In genomic region chr5:155147222-155147621, GRCh38 we compare ENCODE assay signal across 11 cellular contexts.
A peak's percentile ranks its signal among the peaks of the same experiment; 100 is the strongest.
DNase-seq lines count a peak whose midpoint lies in the region; ATAC-seq and TF ChIP-seq lines count a peak whose summit lies in the region.
"Had no signal": no experiment of that assay in that cellular context is flagged by ENCODE, and none has a peak within 500 bp of the region (broad histone marks: within the 10 kb centered on the region; RNA-seq: fewer than 3 reads in every experiment).

No MANE protein-coding gene starts in this region.

- BruUV-seq in OCI-LY7 (replicated peaks; lab: Mats Ljungman, UMichigan): no TSS peak

- no peak overlapping the region for H3K4me2 ChIP-seq in OCI-LY7 (ENCODE audit: low read length)

- POLR2A ChIA-PET in OCI-LY7 (lab: Charles Lee): no interaction called here

- H3K27me3 ChIP-seq in breast epithelium: no peaks in the 10 kb centered on the region
- no peaks in the 10 kb centered on the region for H3K27me3 ChIP-seq in testis
- no peaks in the 10 kb centered on the region for H3K27me3 ChIP-seq in esophagus squamous epithelium

- H3K36me3 ChIP-seq in breast epithelium (no peaks in the 10 kb centered on the region), OCI-LY7 (ENCODE audit: insufficient read depth, low read length) (no peaks in the 10 kb centered on the region), testis (ENCODE audit: low read depth, missing control alignments) (no peaks in the 10 kb centered on the region), esophagus squamous epithelium (no peaks in the 10 kb centered on the region)

- WGBS in testis, 2 donors: 37 to 49% methylated on average over 2 of the region's 2 CpGs
- 63 to 64% methylated on average over 2 of the region's 2 CpGs for WGBS in esophagus squamous epithelium, 2 donors

- intact Hi-C loops in breast epithelium (cut with DNase I; ENCODE audit: low total_unique reads): no loop called here
- intact Hi-C loops in OCI-LY7 (cut with micrococcal nuclease; ENCODE audit: unreplicated experiment): no loop called here
- intact Hi-C loops in testis (cut with DNase I; ENCODE audit: low total_unique reads): no loop called here
- intact Hi-C loops in esophagus squamous epithelium (cut with DNase I): loop anchor here (10.0 kb wide), 1 partner anchor 108 kb away; no protein-coding TSS in a partner anchor

- H4K20me1 ChIP-seq in OCI-LY7 (ENCODE audit: insufficient read depth, low read length): no peaks in the 10 kb centered on the region

- H3K27ac ChIP-seq in breast epithelium: no peak overlapping the region
- no peak overlapping the region for H3K27ac ChIP-seq in OCI-LY7 (ENCODE audit: low read depth, low read length, poor library complexity, severe bottlenecking)
- no peak overlapping the region for H3K27ac ChIP-seq in testis
- no peak overlapping the region for H3K27ac ChIP-seq in esophagus squamous epithelium

- TF ChIP-seq POLR2A in breast epithelium (IDR thresholded peaks at IDR 0.05) (no peak), testis (IDR thresholded peaks at IDR 0.05) (no peak), esophagus squamous epithelium (IDR thresholded peaks at IDR 0.05) (no peak)

- TF ChIP-seq CTCF in breast epithelium (IDR thresholded peaks at IDR 0.05) (no peak), OCI-LY7 (conservative IDR thresholded peaks at IDR 0.05; ENCODE audit: low read length) (peak; percentile 62), fibroblast of mammary gland (conservative IDR thresholded peaks at IDR 0.05; ENCODE audit: control insufficient read depth, insufficient read depth, low read depth, low read length) (peak; percentile 47), testis (IDR thresholded peaks at IDR 0.05) (peak; percentile 41 to 47 (median 43)), esophagus squamous epithelium (IDR thresholded peaks at IDR 0.05) (peak in 1 of 6 experiments; percentile 13)

- CTCF ChIA-PET in OCI-LY7 (lab: Charles Lee; ENCODE audit: unreplicated experiment): no interaction called here

- no peaks in the 10 kb centered on the region for H3K9me3 ChIP-seq in breast epithelium
- H3K9me3 ChIP-seq in OCI-LY7 (ENCODE audit: low read length): no peaks in the 10 kb centered on the region
- H3K9me3 ChIP-seq in testis: no peaks in the 10 kb centered on the region
- no peaks in the 10 kb centered on the region for H3K9me3 ChIP-seq in esophagus squamous epithelium

- H2AFZ ChIP-seq in OCI-LY7 (ENCODE audit: low read length): no peak overlapping the region

- DNase-seq in T47D (ENCODE audit: low read depth in 1 of 2, low spot score in 1 of 2): peak; percentile 32 to 73
- DNase-seq in breast epithelium (ENCODE audit: low spot score in 2 of 2): no peak
- DNase-seq in OCI-LY7 (ENCODE audit: low spot score): no peak
- peak; percentile 16 for DNase-seq in fibroblast of mammary gland (ENCODE audit: low read depth)
- DNase-seq in testis: no peak
- DNase-seq in esophagus squamous epithelium (lab: John Stamatoyannopoulos, UW): no peak
- DNase-seq in HuH-7.5 (ENCODE audit: low spot score): no peak
- DNase-seq: activated CD4-positive, alpha-beta T cell treated with anti-CD3 and anti-CD28 coated beads for 36 hours; activated naive CD8-positive, alpha-beta T cell treated with anti-CD3 and anti-CD28 coated beads for 36 hours; endodermal cell had no signal

- H3K9me2 ChIP-seq in OCI-LY7 (ENCODE audit: insufficient read depth, low read length): no peaks in the 10 kb centered on the region

- H3K4me3 ChIP-seq in breast epithelium (no peak overlapping the region), OCI-LY7 (ENCODE audit: low read depth, low read length, poor library complexity, severe bottlenecking) (no peak overlapping the region), fibroblast of mammary gland (ENCODE audit: control insufficient read depth, low read depth, low read length) (no peak overlapping the region), testis (no peak overlapping the region), esophagus squamous epithelium (no peak overlapping the region)

- no peak for ATAC-seq in GM21576 (IDR thresholded peaks at IDR 0.05; ENCODE audit: unreplicated experiment)
- ATAC-seq: activated CD4-positive, alpha-beta T cell treated with anti-CD3 and anti-CD28 coated beads for 36 hours had no signal

- in situ Hi-C loops in T47D (cut with HindIII; ENCODE audit: low pct_unique_long_range_greater_than_20kb, low sequenced_read_pairs): no loop called here

- H3K4me1 ChIP-seq in breast epithelium (no peaks in the 10 kb centered on the region), OCI-LY7 (ENCODE audit: insufficient read depth, low read length, poor library complexity, severe bottlenecking) (no peaks in the 10 kb centered on the region), testis (no peaks in the 10 kb centered on the region), esophagus squamous epithelium (no peaks in the 10 kb centered on the region)

- no peaks in the 10 kb centered on the region for H3K79me2 ChIP-seq in OCI-LY7 (ENCODE audit: insufficient read depth, low read depth, low read length)

Comparison
In these comparisons a context has a peak if more than half of its experiments do, and no peak if none do; other contexts are left out.
1. DNase-seq: peak in T47D (2 of 2) and fibroblast of mammary gland (single experiment); none in breast epithelium (0 of 2), OCI-LY7 (single experiment), testis (single experiment), esophagus squamous epithelium (single experiment) and HuH-7.5 (single experiment).
2. CTCF ChIP-seq: peak in OCI-LY7 (single experiment), fibroblast of mammary gland (single experiment) and testis (3 of 3); none in breast epithelium (0 of 3).